In genomic region chr19:55114566-55115145, GRCh38 we compare ENCODE assay signal across 11 cellular contexts. TPM values are rescaled to one million over a fixed set of nuclear protein-coding genes. Genes with fewer than 3 reads are reported as not detected.
A peak's percentile ranks its signal among the peaks of the same experiment; 100 is the strongest.
DNase-seq lines count a peak whose midpoint lies in the region; ATAC-seq and TF ChIP-seq lines count a peak whose summit lies in the region.
"Had no signal": no experiment of that assay in that cellular context is flagged by ENCODE, and none has a peak within 500 bp of the region (broad histone marks: within the 10 kb centered on the region; RNA-seq: fewer than 3 reads in every experiment).

No MANE protein-coding gene starts in this region.

- no peak for ATAC-seq in activated naive CD8-positive, alpha-beta T cell treated with anti-CD3 and anti-CD28 coated beads, Interleukin-2, amount 50 U/mL, for 24 hours
- no peak for ATAC-seq in GM21515 (IDR thresholded peaks at IDR 0.05; ENCODE audit: unreplicated experiment)
- ATAC-seq in HG02870 (IDR thresholded peaks at IDR 0.05; ENCODE audit: unreplicated experiment) = no peak

- TF ChIP-seq POLR2A in transverse colon (IDR thresholded peaks at IDR 0.05) = no peak

- TF ChIP-seq CTCF in transverse colon (IDR thresholded peaks at IDR 0.05) = no peak

- intact Hi-C loops in activated naive CD4-positive, alpha-beta T cell treated with anti-CD3 and anti-CD28 coated beads for 36 hours (cut with micrococcal nuclease) = loop anchor here (5.0 kb wide), 1 partner anchor 107 kb away; no protein-coding TSS in a partner anchor
- intact Hi-C loops in transverse colon (cut with DNase I; ENCODE audit: low total_unique reads) = loop anchor here (10.0 kb wide), 1 partner anchor 490 kb away; the partner anchor contains the start of genes ZNF524 and ZNF865

- no peaks in the 10 kb centered on the region for H3K27me3 Mint-ChIP-seq in activated naive CD4-positive, alpha-beta T cell treated with anti-CD3 and anti-CD28 coated beads for 36 hours (ENCODE audit: low read depth)
- no peaks in the 10 kb centered on the region for H3K27me3 Mint-ChIP-seq in activated naive CD8-positive, alpha-beta T cell treated with anti-CD3 and anti-CD28 coated beads, Interleukin-2, amount 50 U/mL, for 24 hours

- no peak for DNase-seq in activated naive CD4-positive, alpha-beta T cell treated with anti-CD3 and anti-CD28 coated beads for 36 hours
- no peak for DNase-seq in activated naive CD4-positive, alpha-beta T cell treated with Interleukin-2 at 50 U/mL for 16 hours
- DNase-seq in activated naive CD8-positive, alpha-beta T cell treated with anti-CD3 and anti-CD28 coated beads, Interleukin-2, amount 50 U/mL, for 24 hours = no peak
- DNase-seq in transverse colon = no peak
- DNase-seq in NCI-H69 (lab: John Stamatoyannopoulos, UW) = no peak
- DNase-seq: BE2C; effector CD4-positive, alpha-beta T cell; NCI-H1417 had no signal

- H3K9me3 ChIP-seq in mucosa of rectum (ENCODE audit: control insufficient read depth in 2 of 2, low read length in 2 of 2) (no peaks in the 10 kb centered on the region), transverse colon (no peaks in the 10 kb centered on the region)
- H3K9me3 ChIP-seq: BE2C had no signal

- peak overlapping the region; percentile 67 to 70 for H3K27ac ChIP-seq in mucosa of rectum (ENCODE audit: low read depth in 2 of 2, low read length in 2 of 2)
- H3K27ac ChIP-seq in transverse colon = peak overlapping the region; percentile 92 to 96 (median 95)

- WGBS in transverse colon (ENCODE audit: low coverage in 1 of 2), 2 donors = 66 to 100% methylated on average over 1 to 8 of the region's 9 CpGs

- H3K4me3 ChIP-seq in mucosa of rectum (ENCODE audit: low read length in 2 of 2) (no peak overlapping the region), transverse colon (peak overlapping the region in 1 of 4 donors; percentile 90)

- H3K36me3 ChIP-seq in mucosa of rectum (ENCODE audit: control insufficient read depth in 2 of 2, insufficient read depth in 2 of 2, low read length in 2 of 2) = peaks cover 6 to 7% of the 10 kb centered on the region in 2 donors
- H3K36me3 ChIP-seq in transverse colon = no peaks in the 10 kb centered on the region

- H3K27ac Mint-ChIP-seq in activated naive CD4-positive, alpha-beta T cell treated with anti-CD3 and anti-CD28 coated beads for 36 hours = no peak overlapping the region
- H3K27ac Mint-ChIP-seq in activated naive CD8-positive, alpha-beta T cell treated with anti-CD3 and anti-CD28 coated beads, Interleukin-2, amount 50 U/mL, for 24 hours = peak overlapping the region; percentile 59

- CTCF ChIA-PET in activated naive CD4-positive, alpha-beta T cell treated with anti-CD3 and anti-CD28 coated beads for 36 hours (lab: Charles Lee) = interaction anchor here (1.3 kb wide), 1 partner anchor 25 kb away, joined by 5 read pairs; no protein-coding TSS in a partner anchor

- H3K36me3 Mint-ChIP-seq in activated naive CD4-positive, alpha-beta T cell treated with anti-CD3 and anti-CD28 coated beads for 36 hours (ENCODE audit: low read depth) = peaks cover 2% of the 10 kb centered on the region
- H3K36me3 Mint-ChIP-seq in activated naive CD8-positive, alpha-beta T cell treated with anti-CD3 and anti-CD28 coated beads, Interleukin-2, amount 50 U/mL, for 24 hours (ENCODE audit: low read depth) = peaks cover 12% of the 10 kb centered on the region

- peaks cover 23% of the 10 kb centered on the region for H3K4me1 Mint-ChIP-seq in activated naive CD4-positive, alpha-beta T cell treated with anti-CD3 and anti-CD28 coated beads for 36 hours (ENCODE audit: low read depth)
- H3K4me1 Mint-ChIP-seq in activated naive CD8-positive, alpha-beta T cell treated with anti-CD3 and anti-CD28 coated beads, Interleukin-2, amount 50 U/mL, for 24 hours = peaks cover 32% of the 10 kb centered on the region

- no peak overlapping the region for H3K9ac ChIP-seq in mucosa of rectum (ENCODE audit: low read depth in 1 of 2, low read length in 2 of 2)

- H3K9me3 Mint-ChIP-seq in activated naive CD4-positive, alpha-beta T cell treated with anti-CD3 and anti-CD28 coated beads for 36 hours = no peaks in the 10 kb centered on the region
- H3K9me3 Mint-ChIP-seq in activated naive CD8-positive, alpha-beta T cell treated with anti-CD3 and anti-CD28 coated beads, Interleukin-2, amount 50 U/mL, for 24 hours = no peaks in the 10 kb centered on the region

- H3K4me1 ChIP-seq in mucosa of rectum (ENCODE audit: control insufficient read depth in 2 of 2, insufficient read depth in 2 of 2, low read length in 2 of 2) (peaks cover 22 to 25% of the 10 kb centered on the region in 2 donors), transverse colon (peaks cover 30 to 50% (median 45%) of the 10 kb centered on the region in 4 donors)
- H3K4me1 ChIP-seq: BE2C had no signal

- no peak for TF ChIP-seq EP300 in transverse colon (IDR thresholded peaks at IDR 0.05; ENCODE audit: low read depth)

- H3K27me3 ChIP-seq in mucosa of rectum (ENCODE audit: control insufficient read depth in 2 of 2, insufficient read depth in 2 of 2, low read length in 2 of 2) = no peaks in the 10 kb centered on the region
- H3K27me3 ChIP-seq in transverse colon = no peaks in the 10 kb centered on the region

- in situ Hi-C loops in transverse colon (cut with MboI; ENCODE audit: low pct_ligation_motif_present in 1 of 4, low pct_unique_long_range_greater_than_20kb in 1 of 4, low sequenced_read_pairs in 3 of 4) = no loop called here

- peak overlapping the region; percentile 36 for H3K4me3 Mint-ChIP-seq in activated naive CD4-positive, alpha-beta T cell treated with anti-CD3 and anti-CD28 coated beads for 36 hours
- peak overlapping the region; percentile 100 for H3K4me3 Mint-ChIP-seq in activated naive CD8-positive, alpha-beta T cell treated with anti-CD3 and anti-CD28 coated beads, Interleukin-2, amount 50 U/mL, for 24 hours

RNA-seq across cellular contexts. Expression of gene PPP1R12C, which starts 2.8 kb away (rescaled TPM):
- 10 to 100 TPM; 41.2 to 42.1 TPM for total RNA-seq in activated naive CD4-positive, alpha-beta T cell treated with anti-CD3 and anti-CD28 coated beads for 36 hours
- total RNA-seq in transverse colon = 100 to 1,000 TPM; 101 to 350 (median 154) TPM

RNA-seq across cellular contexts. Expression of gene TNNT1, which starts 34.4 kb away (rescaled TPM):
- total RNA-seq in activated naive CD4-positive, alpha-beta T cell treated with anti-CD3 and anti-CD28 coated beads for 36 hours = not detected
- 1 to 10 TPM in 2 of 4 donors, not detected in 2; 1.6 to 4.1 TPM for total RNA-seq in transverse colon

RNA-seq across cellular contexts. Expression of gene EPS8L1, which starts 39.0 kb away (rescaled TPM):
- under 1 TPM; 0.88 to 0.89 TPM for total RNA-seq in activated naive CD4-positive, alpha-beta T cell treated with anti-CD3 and anti-CD28 coated beads for 36 hours
- 100 to 1,000 TPM in 1 of 4 donors, 10 to 100 TPM in 3; 28.7 to 115 (median 49.1) TPM for total RNA-seq in transverse colon

RNA-seq across cellular contexts. Expression of gene TNNI3, which starts 42.9 kb away (rescaled TPM):
- not detected for total RNA-seq in activated naive CD4-positive, alpha-beta T cell treated with anti-CD3 and anti-CD28 coated beads for 36 hours
- not detected for total RNA-seq in transverse colon

RNA-seq across cellular contexts. Expression of gene RDH13, which starts 51.7 kb away (rescaled TPM):
- total RNA-seq in activated naive CD4-positive, alpha-beta T cell treated with anti-CD3 and anti-CD28 coated beads for 36 hours = 1 to 10 TPM; 8.7 to 8.9 TPM
- total RNA-seq in transverse colon = 100 to 1,000 TPM in 1 of 4 donors, 10 to 100 TPM in 3; 28.4 to 125 (median 61.7) TPM

Comparison
In these comparisons a context has a peak if more than half of its experiments do, and no peak if none do; other contexts are left out.
1. RNA of gene EPS8L1, which starts 39.0 kb away (total RNA-seq): 28.7 to 115 TPM in transverse colon; 0.88 to 0.89 TPM in activated naive CD4-positive, alpha-beta T cell treated with anti-CD3 and anti-CD28 coated beads for 36 hours; every median in the first group is over 10 times any median in the second.